1 cellular context compared by ENCODE assay signal in genomic region chr11:1298695-1299492, GRCh38.
A peak's percentile ranks its signal among the peaks of the same experiment; 100 is the strongest.
TF ChIP-seq lines count a peak whose summit lies in the region.

No MANE protein-coding gene starts in this region.

TF ChIP-seq in HepG2, 621 proteins besides CTCF, POLR2A, EP300 and RAD21 (continued from another document and continues in another):
- 0 out of 4 replicates have a peak, but pooled peaks of 1 of the 2 experiments have one; percentile 36 for TF ChIP-seq HMGXB4 (CRISPR knock-in tag; IDR thresholded peaks at IDR 0.05; ENCODE audit: borderline replicate concordance in 1 of 2, low read depth in 1 of 2)
- peak; percentile 94 for TF ChIP-seq HOXA3 (CRISPR knock-in tag; IDR thresholded peaks at IDR 0.05)
- 0 out of 2 replicates have a peak, but pooled peaks have one; percentile 58 for TF ChIP-seq KLF6 (CRISPR knock-in tag; IDR thresholded peaks at IDR 0.05)
- peak; percentile 81 for TF ChIP-seq MEF2D (CRISPR knock-in tag; IDR thresholded peaks at IDR 0.05)
- peak; percentile 33; the same call in 1 of the 2 replicates for TF ChIP-seq KDM6A (CRISPR knock-in tag; IDR thresholded peaks at IDR 0.05; ENCODE audit: low read depth)
- peak; percentile 83 for TF ChIP-seq ZNF343 (CRISPR knock-in tag; IDR thresholded peaks at IDR 0.05)
- TF ChIP-seq KDM3A (CRISPR knock-in tag; IDR thresholded peaks at IDR 0.05; ENCODE audit: low read depth) = peak; percentile 72; the same call in 1 of the 2 replicates
- no peak for TF ChIP-seq KIAA2018 (CRISPR knock-in tag; IDR thresholded peaks at IDR 0.05; ENCODE audit: borderline replicate concordance)
- TF ChIP-seq NONO (IDR thresholded peaks at IDR 0.05) = no peak
- peak; percentile 66 for TF ChIP-seq NONO (CRISPR knock-in tag; conservative IDR thresholded peaks at IDR 0.05)
- no peak for TF ChIP-seq ZNF770 (CRISPR knock-in tag; IDR thresholded peaks at IDR 0.05)
- no peak for TF ChIP-seq NRL (CRISPR knock-in tag; IDR thresholded peaks at IDR 0.05; ENCODE audit: borderline replicate concordance)
- TF ChIP-seq KDM4B (CRISPR knock-in tag; IDR thresholded peaks at IDR 0.05) = peak; percentile 62; the same call in 1 of the 2 replicates
- TF ChIP-seq IKZF5 (CRISPR knock-in tag; IDR thresholded peaks at IDR 0.05) = peak; percentile 76; the same call in 1 of the 2 replicates
- 0 out of 2 replicates have a peak, but pooled peaks have one; percentile 43 for TF ChIP-seq HMGXB3 (CRISPR knock-in tag; IDR thresholded peaks at IDR 0.05; ENCODE audit: borderline replicate concordance)
- TF ChIP-seq ARNTL (CRISPR knock-in tag; IDR thresholded peaks at IDR 0.05) = peak; percentile 73
- no peak; the same call in 1 of the 2 replicates for TF ChIP-seq SKIL (CRISPR knock-in tag; IDR thresholded peaks at IDR 0.05; ENCODE audit: borderline replicate concordance)
- peak; percentile 79 for TF ChIP-seq KAT8 (CRISPR knock-in tag; IDR thresholded peaks at IDR 0.05)
- peak; percentile 70 for TF ChIP-seq MIXL1 (CRISPR knock-in tag; IDR thresholded peaks at IDR 0.05)
- no peak for TF ChIP-seq XBP1 (CRISPR knock-in tag; IDR thresholded peaks at IDR 0.05)
- TF ChIP-seq RFXANK (CRISPR knock-in tag; IDR thresholded peaks at IDR 0.05) = 0 out of 2 replicates have a peak, but pooled peaks have one; percentile 58
- TF ChIP-seq TFAP4 (IDR thresholded peaks at IDR 0.05; ENCODE audit: borderline replicate concordance, low read depth) = peak; percentile 47; the same call in 1 of the 2 replicates
- peak; percentile 85; the same call in 1 of the 2 replicates for TF ChIP-seq KAT7 (CRISPR knock-in tag; IDR thresholded peaks at IDR 0.05; ENCODE audit: borderline replicate concordance)
- peak; percentile 88 for TF ChIP-seq TARDBP (CRISPR knock-in tag; IDR thresholded peaks at IDR 0.05)
- peak; percentile 78 for TF ChIP-seq PAXIP1 (CRISPR knock-in tag; conservative IDR thresholded peaks at IDR 0.05)
- TF ChIP-seq FOXA3 (CRISPR knock-in tag; IDR thresholded peaks at IDR 0.05) = peak; percentile 78
